ENCODE assay signal across 11 cellular contexts in genomic region chr12:1350055-1350933, GRCh38.
DNase-seq lines count a peak whose midpoint lies in the region; ATAC-seq and TF ChIP-seq lines count a peak whose summit lies in the region.
"Had no signal": no experiment of that assay in that cellular context is flagged by ENCODE, and none has a peak within 500 bp of the region (broad histone marks: within the 10 kb centered on the region; RNA-seq: fewer than 3 reads in every experiment).

No MANE protein-coding gene starts in this region.

- no peak overlapping the region for H2AFZ ChIP-seq in osteoblast (ENCODE audit: low read length)

- ATAC-seq in HG03378 (IDR thresholded peaks at IDR 0.05; ENCODE audit: unreplicated experiment): no peak
- no peak for ATAC-seq in GM19467 (IDR thresholded peaks at IDR 0.05; ENCODE audit: unreplicated experiment)

- peak; percentile 85 for DNase-seq in Daoy (ENCODE audit: low read depth)
- peak; percentile 70 for DNase-seq in RPMI7951 (ENCODE audit: low read depth)
- DNase-seq in fibroblast of the aortic adventitia (ENCODE audit: low read depth): peak; percentile 69
- peak; percentile 89 for DNase-seq in osteoblast (ENCODE audit: insufficient read length, low spot score, missing footprints)
- DNase-seq in NCI-H510A treated with DMSO at 0.1 percent for 48 hours (lab: John Stamatoyannopoulos, UW): no peak
- DNase-seq in DMS53 treated with DMSO at 0.1 percent for 48 hours (lab: John Stamatoyannopoulos, UW; ENCODE audit: unreplicated experiment): no peak
- DNase-seq: naive B cell, NCI-H1105 treated with DMSO at 0.1 percent for 48 hours, T-helper 1 cell had no signal

- peak overlapping the region; percentile 67 for H3K27ac ChIP-seq in osteoblast (ENCODE audit: low read depth, low read length)

- no peaks in the 10 kb centered on the region for H3K36me3 ChIP-seq in osteoblast (ENCODE audit: insufficient read depth, low read length)

- TF ChIP-seq CTCF in fibroblast of the aortic adventitia (IDR thresholded peaks at IDR 0.05; ENCODE audit: insufficient read depth, low read length) (no peak), osteoblast (IDR thresholded peaks at IDR 0.05; ENCODE audit: extremely low read depth, low read depth, low read length) (no peak)

- H3K4me2 ChIP-seq in osteoblast (ENCODE audit: insufficient read depth, low read length): peak overlapping the region; percentile 43

- H3K27me3 ChIP-seq in osteoblast (ENCODE audit: insufficient read depth, low read length): no peaks in the 10 kb centered on the region

- no peaks in the 10 kb centered on the region for H4K20me1 ChIP-seq in osteoblast (ENCODE audit: insufficient read depth, low read length)

- peaks cover 34% of the 10 kb centered on the region for H3K4me1 ChIP-seq in osteoblast (ENCODE audit: insufficient read depth, low read length)

- H3K79me2 ChIP-seq in osteoblast (ENCODE audit: insufficient read depth, low read length): peaks cover 2% of the 10 kb centered on the region

- H3K4me3 ChIP-seq in fibroblast of the aortic adventitia (ENCODE audit: low read depth, low read length) (no peak overlapping the region), osteoblast (ENCODE audit: insufficient read depth, low read length) (no peak overlapping the region)

- no peaks in the 10 kb centered on the region for H3K9me3 ChIP-seq in osteoblast (ENCODE audit: low read depth, low read length)

Comparison
In these comparisons a context has a peak if more than half of its experiments do, and no peak if none do; other contexts are left out.
1. DNase-seq: peak in Daoy (single experiment), RPMI7951 (single experiment), fibroblast of the aortic adventitia (single experiment) and osteoblast (single experiment); none in NCI-H510A treated with DMSO at 0.1 percent for 48 hours (single experiment) and DMS53 treated with DMSO at 0.1 percent for 48 hours (single experiment).